ENCODE assay signal across 10 cellular contexts in genomic region chr20:41145821-41146620, GRCh38. TPM values are rescaled to one million over a fixed set of nuclear protein-coding genes. Genes with fewer than 3 reads are reported as not detected.
A peak's percentile ranks its signal among the peaks of the same experiment; 100 is the strongest.
DNase-seq lines count a peak whose midpoint lies in the region; ATAC-seq and FAIRE-seq lines count a peak whose summit lies in the region.
"Had no signal": no experiment of that assay in that cellular context is flagged by ENCODE, and none has a peak within 500 bp of the region (broad histone marks: within the 10 kb centered on the region; RNA-seq: fewer than 3 reads in every experiment).

No MANE protein-coding gene starts in this region.

- no peaks in the 10 kb centered on the region for H3K9me3 ChIP-seq in right cardiac atrium (ENCODE audit: control insufficient read depth, low read length)

- FAIRE-seq in frontal cortex (lab: Jason Lieb, UNC), result no peak

- H3K27ac Mint-ChIP-seq in activated naive CD8-positive, alpha-beta T cell treated with anti-CD3 and anti-CD28 coated beads, Interleukin-2, amount 50 U/mL, for 24 hours, result peak overlapping the region; percentile 91
- H3K27ac Mint-ChIP-seq in stimulated activated memory B cell treated with anti-CD40 and anti-IgM and Interleukin-4, amounts not matched to agents 10 μg/mL and 1 μg/mL and 100 μg/mL, for 72 hours, result peak overlapping the region; percentile 50
- H3K27ac Mint-ChIP-seq: GM23338, memory B cell had no signal

- peaks cover 65% of the 10 kb centered on the region for H3K4me1 ChIP-seq in right cardiac atrium (ENCODE audit: control insufficient read depth, insufficient read depth, low read length)

- intact Hi-C loops in right cardiac atrium (cut with DNase I), result no loop called here

- DNase-seq in NCI-H2171 treated with DMSO at 0.1 percent for 48 hours (lab: John Stamatoyannopoulos, UW) (peak; percentile 53), right cardiac atrium (peak; percentile 70 to 86 (median 79)), frontal cortex (ENCODE audit: low spot score in 2 of 2) (no peak)
- no peak for DNase-seq in activated naive CD8-positive, alpha-beta T cell treated with anti-CD3 and anti-CD28 coated beads, Interleukin-2, amount 50 U/mL, for 24 hours
- DNase-seq in activated CD4-positive, CD25-positive, alpha-beta regulatory T cell (lab: John Stamatoyannopoulos, UW), result no peak
- DNase-seq: stimulated activated CD4-positive, alpha-beta T cell treated with anti-CD3 and anti-CD28 coated beads, Interleukin-4, amount 100 ng/mL, for 24 hours had no signal

- H3K4me1 Mint-ChIP-seq in activated naive CD8-positive, alpha-beta T cell treated with anti-CD3 and anti-CD28 coated beads, Interleukin-2, amount 50 U/mL, for 24 hours, result peaks cover 100% of the 10 kb centered on the region
- H3K4me1 Mint-ChIP-seq in stimulated activated memory B cell treated with anti-CD40 and anti-IgM and Interleukin-4, amounts not matched to agents 10 μg/mL and 1 μg/mL and 100 μg/mL, for 72 hours, result peaks cover 71% of the 10 kb centered on the region

- 57% methylated on average over 12 of the region's 12 CpGs for WGBS in right cardiac atrium

- peak overlapping the region; percentile 69 for H3K27ac ChIP-seq in right cardiac atrium (ENCODE audit: low read length)

- no peaks in the 10 kb centered on the region for H3K27me3 Mint-ChIP-seq in activated naive CD8-positive, alpha-beta T cell treated with anti-CD3 and anti-CD28 coated beads, Interleukin-2, amount 50 U/mL, for 24 hours
- H3K27me3 Mint-ChIP-seq in stimulated activated memory B cell treated with anti-CD40 and anti-IgM and Interleukin-4, amounts not matched to agents 10 μg/mL and 1 μg/mL and 100 μg/mL, for 72 hours, result no peaks in the 10 kb centered on the region
- H3K27me3 Mint-ChIP-seq: memory B cell had no signal

- H3K4me3 ChIP-seq in right cardiac atrium (ENCODE audit: low read length), result no peak overlapping the region
- H3K4me3 ChIP-seq: GM23338 had no signal

- peak overlapping the region; percentile 16 for H3K4me3 Mint-ChIP-seq in activated naive CD8-positive, alpha-beta T cell treated with anti-CD3 and anti-CD28 coated beads, Interleukin-2, amount 50 U/mL, for 24 hours
- no peak overlapping the region for H3K4me3 Mint-ChIP-seq in stimulated activated memory B cell treated with anti-CD40 and anti-IgM and Interleukin-4, amounts not matched to agents 10 μg/mL and 1 μg/mL and 100 μg/mL, for 72 hours
- H3K4me3 Mint-ChIP-seq: GM23338, memory B cell had no signal

- H3K36me3 Mint-ChIP-seq in activated naive CD8-positive, alpha-beta T cell treated with anti-CD3 and anti-CD28 coated beads, Interleukin-2, amount 50 U/mL, for 24 hours (ENCODE audit: low read depth), result peaks cover 32% of the 10 kb centered on the region
- peaks cover 12% of the 10 kb centered on the region for H3K36me3 Mint-ChIP-seq in stimulated activated memory B cell treated with anti-CD40 and anti-IgM and Interleukin-4, amounts not matched to agents 10 μg/mL and 1 μg/mL and 100 μg/mL, for 72 hours

- H3K27me3 ChIP-seq in right cardiac atrium (ENCODE audit: control insufficient read depth, insufficient read depth), result no peaks in the 10 kb centered on the region

- no peaks in the 10 kb centered on the region for H3K9me3 Mint-ChIP-seq in activated naive CD8-positive, alpha-beta T cell treated with anti-CD3 and anti-CD28 coated beads, Interleukin-2, amount 50 U/mL, for 24 hours
- no peaks in the 10 kb centered on the region for H3K9me3 Mint-ChIP-seq in stimulated activated memory B cell treated with anti-CD40 and anti-IgM and Interleukin-4, amounts not matched to agents 10 μg/mL and 1 μg/mL and 100 μg/mL, for 72 hours
- H3K9me3 Mint-ChIP-seq: GM23338, memory B cell had no signal

- ATAC-seq in activated naive CD8-positive, alpha-beta T cell treated with anti-CD3 and anti-CD28 coated beads, Interleukin-2, amount 50 U/mL, for 24 hours, result no peak
- peak; percentile 43 to 56 for ATAC-seq in right cardiac atrium
- no peak for ATAC-seq in stimulated activated memory B cell treated with anti-CD40 and anti-IgM and Interleukin-4, amounts not matched to agents 10 μg/mL and 1 μg/mL and 100 μg/mL, for 72 hours
- no peak for ATAC-seq in GM21723 (IDR thresholded peaks at IDR 0.05; ENCODE audit: unreplicated experiment)
- ATAC-seq: GM23338 had no signal

RNA-seq across cellular contexts. Expression of gene PLCG1, which starts 8.7 kb away (rescaled TPM):
- total RNA-seq in right cardiac atrium, result 10 to 100 TPM; 50.1 to 62.2 (median 58.3) TPM
- polyA plus RNA-seq in right cardiac atrium, result 45.6 TPM
- 91.3 TPM for total RNA-seq in frontal cortex

Comparison
In these comparisons a context has a peak if more than half of its experiments do, and no peak if none do; other contexts are left out.
1. DNase-seq: peak in NCI-H2171 treated with DMSO at 0.1 percent for 48 hours (single experiment) and right cardiac atrium (3 of 3); none in activated naive CD8-positive, alpha-beta T cell treated with anti-CD3 and anti-CD28 coated beads, Interleukin-2, amount 50 U/mL, for 24 hours (single experiment), activated CD4-positive, CD25-positive, alpha-beta regulatory T cell (0 of 4) and frontal cortex (0 of 2).
2. ATAC-seq: peak in right cardiac atrium (2 of 2); none in activated naive CD8-positive, alpha-beta T cell treated with anti-CD3 and anti-CD28 coated beads, Interleukin-2, amount 50 U/mL, for 24 hours (single experiment), stimulated activated memory B cell treated with anti-CD40 and anti-IgM and Interleukin-4, amounts not matched to agents 10 μg/mL and 1 μg/mL and 100 μg/mL, for 72 hours (single experiment) and GM21723 (single experiment).